ENCODE assay signal across 15 cellular contexts in genomic region chr17:74767111-74767516, GRCh38. TPM values are rescaled to one million over a fixed set of nuclear protein-coding genes. Genes with fewer than 3 reads are reported as not detected.
A peak's percentile ranks its signal among the peaks of the same experiment; 100 is the strongest.
DNase-seq lines count a peak whose midpoint lies in the region; ATAC-seq and TF ChIP-seq lines count a peak whose summit lies in the region.
"Had no signal": no experiment of that assay in that cellular context is flagged by ENCODE, and none has a peak within 500 bp of the region (broad histone marks: within the 10 kb centered on the region; RNA-seq: fewer than 3 reads in every experiment).

No MANE protein-coding gene starts in this region.

- no peak for ATAC-seq in CD8-positive, alpha-beta T cell
- ATAC-seq in HG02678 (IDR thresholded peaks at IDR 0.05; ENCODE audit: unreplicated experiment), result no peak
- no peak for ATAC-seq in HG02840 (IDR thresholded peaks at IDR 0.05; ENCODE audit: low FRiP score, unreplicated experiment)
- ATAC-seq in GM19467 (IDR thresholded peaks at IDR 0.05; ENCODE audit: unreplicated experiment), result no peak
- ATAC-seq in foreskin keratinocyte, result no peak
- ATAC-seq: left colon had no signal

- WGBS in prostate gland, result 41% methylated on average over 10 of the region's 10 CpGs

- H3K4me3 Mint-ChIP-seq in CD8-positive, alpha-beta T cell, result no peak overlapping the region
- H3K4me3 Mint-ChIP-seq: activated naive CD4-positive, alpha-beta T cell treated with anti-CD3 and anti-CD28 coated beads, Interleukin-2, amount 50 U/mL, for 24 hours had no signal

- peaks cover 71% of the 10 kb centered on the region for H3K36me3 ChIP-seq in CD8-positive, alpha-beta T cell (ENCODE audit: insufficient read depth, low read length)
- H3K36me3 ChIP-seq in prostate gland, result peaks cover 0 to 11% of the 10 kb centered on the region in 2 donors

- TF ChIP-seq POLR2A in prostate gland (IDR thresholded peaks at IDR 0.05), result no peak

- no peak for TF ChIP-seq CTCF in CD8-positive, alpha-beta T cell (IDR thresholded peaks at IDR 0.05)
- TF ChIP-seq CTCF in prostate gland (IDR thresholded peaks at IDR 0.05) (no peak), foreskin keratinocyte (conservative IDR thresholded peaks at IDR 0.05) (no peak)

- peaks cover 73% of the 10 kb centered on the region for H3K36me3 Mint-ChIP-seq in CD8-positive, alpha-beta T cell

- no peaks in the 10 kb centered on the region for H3K9me3 ChIP-seq in CD8-positive, alpha-beta T cell (ENCODE audit: low read length)
- no peaks in the 10 kb centered on the region for H3K9me3 ChIP-seq in prostate gland
- H3K9me3 ChIP-seq: BLaER1 treated with 17β-estradiol and CSF1 and Interleukin-3, amounts not matched to agents 10 nM and 100 nM; gastrocnemius medialis had no signal

- peak overlapping the region; percentile 82 for H3K27ac Mint-ChIP-seq in CD8-positive, alpha-beta T cell

- peaks cover 31% of the 10 kb centered on the region for H3K4me1 Mint-ChIP-seq in CD8-positive, alpha-beta T cell (ENCODE audit: low read depth)

- peaks cover 19% of the 10 kb centered on the region for H3K4me1 ChIP-seq in CD8-positive, alpha-beta T cell (ENCODE audit: insufficient read depth, low read length)
- H3K4me1 ChIP-seq in prostate gland (replicated peaks), result peaks cover 13% of the 10 kb centered on the region
- no peaks in the 10 kb centered on the region for H3K4me1 ChIP-seq in foreskin keratinocyte

- no peaks in the 10 kb centered on the region for H3K9me3 Mint-ChIP-seq in CD8-positive, alpha-beta T cell
- H3K9me3 Mint-ChIP-seq: activated naive CD4-positive, alpha-beta T cell treated with anti-CD3 and anti-CD28 coated beads, Interleukin-2, amount 50 U/mL, for 24 hours had no signal

- DNase-seq in CD8-positive, alpha-beta T cell, result no peak
- peak in 47 of 51 donors; percentile 33 to 94 (median 85) for DNase-seq in hypothalamus (lab: John Stamatoyannopoulos, UW)
- DNase-seq in prostate gland (ENCODE audit: low spot score), result no peak
- no peak for DNase-seq in foreskin keratinocyte
- DNase-seq: gastrocnemius medialis, left colon, NCI-H1048 had no signal

- intact Hi-C loops in CD8-positive, alpha-beta T cell (cut with DNase I, micrococcal nuclease), result no loop called here
- intact Hi-C loops in prostate gland (cut with DNase I), result no loop called here

- H3K27me3 ChIP-seq in CD8-positive, alpha-beta T cell (ENCODE audit: insufficient read depth, low read length), result no peaks in the 10 kb centered on the region
- H3K27me3 ChIP-seq in prostate gland (replicated peaks; ENCODE audit: insufficient read depth) (no peaks in the 10 kb centered on the region), foreskin keratinocyte (no peaks in the 10 kb centered on the region)
- H3K27me3 ChIP-seq: BLaER1 treated with 17β-estradiol and CSF1 and Interleukin-3, amounts not matched to agents 10 nM and 100 nM; gastrocnemius medialis had no signal

- CTCF ChIA-PET in CD8-positive, alpha-beta T cell (lab: Charles Lee), result interaction anchor here (0.8 to 9.8 kb wide), 5 partner anchors 7 to 110 kb away, joined by 3 to 104 read pairs (median 14); partner anchors contain the start of gene RAB37

- no peak overlapping the region for H3K27ac ChIP-seq in CD8-positive, alpha-beta T cell (ENCODE audit: low read depth, low read length)
- H3K27ac ChIP-seq in angular gyrus (ENCODE audit: low read depth, low read length), result peak overlapping the region; percentile 89
- H3K27ac ChIP-seq in prostate gland, result peak overlapping the region; percentile 26 to 53
- no peak overlapping the region for H3K27ac ChIP-seq in foreskin keratinocyte

- no peaks in the 10 kb centered on the region for H3K27me3 Mint-ChIP-seq in CD8-positive, alpha-beta T cell (ENCODE audit: low read depth)
- H3K27me3 Mint-ChIP-seq: activated naive CD4-positive, alpha-beta T cell treated with anti-CD3 and anti-CD28 coated beads, Interleukin-2, amount 50 U/mL, for 24 hours had no signal

- no peak overlapping the region for H3K4me3 ChIP-seq in CD8-positive, alpha-beta T cell (ENCODE audit: low read depth, low read length)
- H3K4me3 ChIP-seq in prostate gland, result no peak overlapping the region
- H3K4me3 ChIP-seq: BLaER1 treated with 17β-estradiol and CSF1 and Interleukin-3, amounts not matched to agents 10 nM and 100 nM; gastrocnemius medialis had no signal

- POLR2A ChIA-PET in CD8-positive, alpha-beta T cell (lab: Charles Lee), result interaction anchor here (1.1 to 1.2 kb wide), 2 partner anchors 11 to 22 kb away, joined by 3 read pairs; no protein-coding TSS in a partner anchor

RNA-seq across cellular contexts. Expression of gene NAT9, which starts 9.0 kb away (rescaled TPM):
- 10 to 100 TPM; 37.9 to 41.1 TPM for total RNA-seq in CD8-positive, alpha-beta T cell
- total RNA-seq in prostate gland, result 10 to 100 TPM; 29.6 to 49.3 TPM
- total RNA-seq in foreskin keratinocyte, result 29.3 and 34.2 TPM in 2 replicates
- polyA plus RNA-seq in foreskin keratinocyte, result 32.4 and 35.0 TPM in 2 replicates

RNA-seq across cellular contexts. Expression of gene NHERF1, which starts 18.7 kb away (rescaled TPM):
- total RNA-seq in CD8-positive, alpha-beta T cell, result 10 to 100 TPM; 72.5 to 73.7 TPM
- total RNA-seq in prostate gland (100 to 1,000 TPM in 1 of 2 donors, 10 to 100 TPM in 1; 84.1 to 133 TPM), foreskin keratinocyte (53.8 and 73.9 TPM in 2 replicates)
- 67.8 and 95.0 TPM in 2 replicates for polyA plus RNA-seq in foreskin keratinocyte

RNA-seq across cellular contexts. Expression of gene RAB37, which starts 30.1 kb away (rescaled TPM):
- 10 to 100 TPM; 33.7 to 36.0 TPM for total RNA-seq in CD8-positive, alpha-beta T cell
- total RNA-seq in prostate gland (1 to 10 TPM; 1.6 to 2.2 TPM), foreskin keratinocyte (not detected in 2 replicates)
- not detected in 2 replicates for polyA plus RNA-seq in foreskin keratinocyte

RNA-seq across cellular contexts. Expression of gene CD300LF, which starts 54.4 kb away (rescaled TPM):
- total RNA-seq in CD8-positive, alpha-beta T cell, result not detected
- total RNA-seq in prostate gland, result 1 to 10 TPM in 1 of 2 donors, under 1 TPM in 1; 0.59 to 1.2 TPM
- total RNA-seq in foreskin keratinocyte, result not detected in 2 replicates
- polyA plus RNA-seq in foreskin keratinocyte, result not detected in 2 replicates
- total RNA-seq: activated CD8-positive, alpha-beta memory T cell treated with anti-CD3 and anti-CD28 coated beads for 36 hours; gastrocnemius medialis; NCI-H460 had no signal

Comparison
In these comparisons a context has a peak if more than half of its experiments do, and no peak if none do; other contexts are left out.
1. DNase-seq: peak in hypothalamus (47 of 51); none in CD8-positive, alpha-beta T cell (0 of 7), prostate gland (single experiment) and foreskin keratinocyte (0 of 2).
2. H3K27ac ChIP-seq: peak in angular gyrus (single experiment) and prostate gland (2 of 2); none in CD8-positive, alpha-beta T cell (single experiment) and foreskin keratinocyte (single experiment).
3. RNA of gene RAB37, which starts 30.1 kb away (total RNA-seq): 33.7 to 36.0 TPM in CD8-positive, alpha-beta T cell; 1.6 to 2.2 TPM in prostate gland and not detected in foreskin keratinocyte; every median in the first group is over 10 times any median in the second.